In the genomic region with DNA sequence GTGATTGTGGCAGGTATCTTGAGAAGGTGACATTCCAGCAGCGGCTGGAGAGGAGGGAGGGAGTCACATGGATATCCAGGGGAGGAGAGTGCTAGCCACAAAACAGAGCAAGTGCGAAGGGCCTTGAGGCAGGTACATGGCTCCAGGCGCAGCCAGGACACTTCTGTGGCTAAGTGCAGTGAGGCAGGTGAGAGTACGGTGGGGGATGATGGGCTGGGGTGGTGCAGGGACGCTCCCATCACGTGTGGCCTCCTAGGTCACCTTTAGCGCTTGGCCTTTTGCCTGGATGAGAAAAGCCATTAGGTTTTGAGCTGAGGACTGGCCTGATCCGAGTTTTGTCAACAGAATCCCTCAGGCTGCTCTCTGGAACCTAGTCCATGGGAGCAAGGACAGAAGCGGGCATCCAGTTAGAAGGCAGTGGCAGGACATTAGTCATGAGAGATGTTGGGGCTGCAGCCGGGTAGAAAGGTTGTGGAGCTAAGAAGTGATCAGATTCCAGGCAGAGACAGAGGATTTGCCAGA, we compare ENCODE assay signal across 1 cellular context.
A peak's percentile ranks its signal among the peaks of the same experiment; 100 is the strongest.
TF ChIP-seq lines count a peak whose summit lies in the region.

No MANE protein-coding gene starts in this region.

TF ChIP-seq in liver, 16 proteins besides CTCF, POLR2A, EP300 and RAD21:
- TF ChIP-seq EGR1 (IDR thresholded peaks at IDR 0.05; ENCODE audit: low read depth in 2 of 2): peak in 1 of 2 donors; percentile 24
- TF ChIP-seq FOXA1 (IDR thresholded peaks at IDR 0.05): no peak
- TF ChIP-seq, protein P1, sequence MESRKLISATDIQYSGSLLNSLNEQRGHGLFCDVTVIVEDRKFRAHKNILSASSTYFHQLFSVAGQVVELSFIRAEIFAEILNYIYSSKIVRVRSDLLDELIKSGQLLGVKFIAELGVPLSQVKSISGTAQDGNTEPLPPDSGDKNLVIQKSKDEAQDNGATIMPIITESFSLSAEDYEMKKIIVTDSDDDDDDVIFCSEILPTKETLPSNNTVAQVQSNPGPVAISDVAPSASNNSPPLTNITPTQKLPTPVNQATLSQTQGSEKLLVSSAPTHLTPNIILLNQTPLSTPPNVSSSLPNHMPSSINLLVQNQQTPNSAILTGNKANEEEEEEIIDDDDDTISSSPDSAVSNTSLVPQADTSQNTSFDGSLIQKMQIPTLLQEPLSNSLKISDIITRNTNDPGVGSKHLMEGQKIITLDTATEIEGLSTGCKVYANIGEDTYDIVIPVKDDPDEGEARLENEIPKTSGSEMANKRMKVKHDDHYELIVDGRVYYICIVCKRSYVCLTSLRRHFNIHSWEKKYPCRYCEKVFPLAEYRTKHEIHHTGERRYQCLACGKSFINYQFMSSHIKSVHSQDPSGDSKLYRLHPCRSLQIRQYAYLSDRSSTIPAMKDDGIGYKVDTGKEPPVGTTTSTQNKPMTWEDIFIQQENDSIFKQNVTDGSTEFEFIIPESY (IDR thresholded peaks at IDR 0.05): peak; percentile 78
- TF ChIP-seq SP1 (IDR thresholded peaks at IDR 0.05): peak; percentile 91
- TF ChIP-seq, protein P2, sequence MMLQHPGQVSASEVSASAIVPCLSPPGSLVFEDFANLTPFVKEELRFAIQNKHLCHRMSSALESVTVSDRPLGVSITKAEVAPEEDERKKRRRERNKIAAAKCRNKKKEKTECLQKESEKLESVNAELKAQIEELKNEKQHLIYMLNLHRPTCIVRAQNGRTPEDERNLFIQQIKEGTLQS (IDR thresholded peaks at IDR 0.05): peak; percentile 34
- peak; percentile 97 to 100 for TF ChIP-seq HNF4A (conservative IDR thresholded peaks at IDR 0.05)
- peak; percentile 71 to 93 for TF ChIP-seq JUND (IDR thresholded peaks at IDR 0.05)
- peak; percentile 71 for TF ChIP-seq FOXA2 (IDR thresholded peaks at IDR 0.05)
- TF ChIP-seq, protein P3, sequence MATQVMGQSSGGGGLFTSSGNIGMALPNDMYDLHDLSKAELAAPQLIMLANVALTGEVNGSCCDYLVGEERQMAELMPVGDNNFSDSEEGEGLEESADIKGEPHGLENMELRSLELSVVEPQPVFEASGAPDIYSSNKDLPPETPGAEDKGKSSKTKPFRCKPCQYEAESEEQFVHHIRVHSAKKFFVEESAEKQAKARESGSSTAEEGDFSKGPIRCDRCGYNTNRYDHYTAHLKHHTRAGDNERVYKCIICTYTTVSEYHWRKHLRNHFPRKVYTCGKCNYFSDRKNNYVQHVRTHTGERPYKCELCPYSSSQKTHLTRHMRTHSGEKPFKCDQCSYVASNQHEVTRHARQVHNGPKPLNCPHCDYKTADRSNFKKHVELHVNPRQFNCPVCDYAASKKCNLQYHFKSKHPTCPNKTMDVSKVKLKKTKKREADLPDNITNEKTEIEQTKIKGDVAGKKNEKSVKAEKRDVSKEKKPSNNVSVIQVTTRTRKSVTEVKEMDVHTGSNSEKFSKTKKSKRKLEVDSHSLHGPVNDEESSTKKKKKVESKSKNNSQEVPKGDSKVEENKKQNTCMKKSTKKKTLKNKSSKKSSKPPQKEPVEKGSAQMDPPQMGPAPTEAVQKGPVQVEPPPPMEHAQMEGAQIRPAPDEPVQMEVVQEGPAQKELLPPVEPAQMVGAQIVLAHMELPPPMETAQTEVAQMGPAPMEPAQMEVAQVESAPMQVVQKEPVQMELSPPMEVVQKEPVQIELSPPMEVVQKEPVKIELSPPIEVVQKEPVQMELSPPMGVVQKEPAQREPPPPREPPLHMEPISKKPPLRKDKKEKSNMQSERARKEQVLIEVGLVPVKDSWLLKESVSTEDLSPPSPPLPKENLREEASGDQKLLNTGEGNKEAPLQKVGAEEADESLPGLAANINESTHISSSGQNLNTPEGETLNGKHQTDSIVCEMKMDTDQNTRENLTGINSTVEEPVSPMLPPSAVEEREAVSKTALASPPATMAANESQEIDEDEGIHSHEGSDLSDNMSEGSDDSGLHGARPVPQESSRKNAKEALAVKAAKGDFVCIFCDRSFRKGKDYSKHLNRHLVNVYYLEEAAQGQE (IDR thresholded peaks at IDR 0.05): peak; percentile 37
- TF ChIP-seq NR2F2 (IDR thresholded peaks at IDR 0.05): no peak
- TF ChIP-seq TAF1 (conservative IDR thresholded peaks at IDR 0.05): no peak
- no peak for TF ChIP-seq GABPA (IDR thresholded peaks at IDR 0.05 in 1 of 2, conservative IDR thresholded peaks at IDR 0.05 in 1 of 2)
- TF ChIP-seq YY1 (IDR thresholded peaks at IDR 0.05): peak; percentile 72
- peak; percentile 85 to 96 for TF ChIP-seq RXRA (IDR thresholded peaks at IDR 0.05)
- peak; percentile 75 for TF ChIP-seq HNF4G (IDR thresholded peaks at IDR 0.05)
- TF ChIP-seq, protein P4, sequence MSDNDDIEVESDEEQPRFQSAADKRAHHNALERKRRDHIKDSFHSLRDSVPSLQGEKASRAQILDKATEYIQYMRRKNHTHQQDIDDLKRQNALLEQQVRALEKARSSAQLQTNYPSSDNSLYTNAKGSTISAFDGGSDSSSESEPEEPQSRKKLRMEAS (IDR thresholded peaks at IDR 0.05): peak; percentile 74
